Comparison of ENCODE assay signal across 2 cellular contexts in the genomic region with DNA sequence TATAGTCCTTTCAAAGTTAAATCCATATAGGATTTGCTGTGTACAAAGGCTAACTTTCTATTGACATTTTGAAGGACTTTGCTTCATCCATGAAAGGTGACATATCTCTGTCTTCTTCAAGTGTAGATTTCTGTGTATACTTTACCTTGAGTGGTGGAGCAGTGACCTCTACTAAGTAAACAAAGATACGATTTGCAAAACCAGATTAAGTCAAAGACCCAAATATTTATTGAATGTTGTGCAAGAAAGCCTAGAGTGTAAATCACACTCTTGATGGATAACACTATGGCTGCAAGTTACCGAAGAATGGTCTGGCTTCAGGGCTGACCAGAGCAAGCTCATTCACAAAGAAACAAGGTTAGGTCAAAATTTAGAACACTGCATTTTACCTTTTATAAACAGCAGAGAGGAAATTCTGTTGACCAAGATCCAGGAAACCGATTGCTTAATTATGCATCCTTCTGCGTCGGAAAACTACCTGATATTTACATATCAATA.
TF ChIP-seq lines count a peak whose summit lies in the region.

No MANE protein-coding gene starts in this region.

TF ChIP-seq in WTC11, 78 proteins besides CTCF, POLR2A, EP300 and RAD21:
- TF ChIP-seq, protein P1, sequence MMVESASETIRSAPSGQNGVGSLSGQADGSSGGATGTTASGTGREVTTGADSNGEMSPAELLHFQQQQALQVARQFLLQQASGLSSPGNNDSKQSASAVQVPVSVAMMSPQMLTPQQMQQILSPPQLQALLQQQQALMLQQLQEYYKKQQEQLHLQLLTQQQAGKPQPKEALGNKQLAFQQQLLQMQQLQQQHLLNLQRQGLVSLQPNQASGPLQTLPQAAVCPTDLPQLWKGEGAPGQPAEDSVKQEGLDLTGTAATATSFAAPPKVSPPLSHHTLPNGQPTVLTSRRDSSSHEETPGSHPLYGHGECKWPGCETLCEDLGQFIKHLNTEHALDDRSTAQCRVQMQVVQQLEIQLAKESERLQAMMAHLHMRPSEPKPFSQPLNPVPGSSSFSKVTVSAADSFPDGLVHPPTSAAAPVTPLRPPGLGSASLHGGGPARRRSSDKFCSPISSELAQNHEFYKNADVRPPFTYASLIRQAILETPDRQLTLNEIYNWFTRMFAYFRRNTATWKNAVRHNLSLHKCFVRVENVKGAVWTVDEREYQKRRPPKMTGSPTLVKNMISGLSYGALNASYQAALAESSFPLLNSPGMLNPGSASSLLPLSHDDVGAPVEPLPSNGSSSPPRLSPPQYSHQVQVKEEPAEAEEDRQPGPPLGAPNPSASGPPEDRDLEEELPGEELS (CRISPR knock-in tag; IDR thresholded peaks at IDR 0.05): no peak
- TF ChIP-seq GABPB1 (CRISPR knock-in tag; IDR thresholded peaks at IDR 0.05): peak; percentile 87
- no peak for TF ChIP-seq FOXK1 (CRISPR knock-in tag; IDR thresholded peaks at IDR 0.05)
- TF ChIP-seq, protein P2, sequence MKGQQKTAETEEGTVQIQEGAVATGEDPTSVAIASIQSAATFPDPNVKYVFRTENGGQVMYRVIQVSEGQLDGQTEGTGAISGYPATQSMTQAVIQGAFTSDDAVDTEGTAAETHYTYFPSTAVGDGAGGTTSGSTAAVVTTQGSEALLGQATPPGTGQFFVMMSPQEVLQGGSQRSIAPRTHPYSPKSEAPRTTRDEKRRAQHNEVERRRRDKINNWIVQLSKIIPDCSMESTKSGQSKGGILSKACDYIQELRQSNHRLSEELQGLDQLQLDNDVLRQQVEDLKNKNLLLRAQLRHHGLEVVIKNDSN (CRISPR knock-in tag; IDR thresholded peaks at IDR 0.05): no peak
- TF ChIP-seq, protein P3, sequence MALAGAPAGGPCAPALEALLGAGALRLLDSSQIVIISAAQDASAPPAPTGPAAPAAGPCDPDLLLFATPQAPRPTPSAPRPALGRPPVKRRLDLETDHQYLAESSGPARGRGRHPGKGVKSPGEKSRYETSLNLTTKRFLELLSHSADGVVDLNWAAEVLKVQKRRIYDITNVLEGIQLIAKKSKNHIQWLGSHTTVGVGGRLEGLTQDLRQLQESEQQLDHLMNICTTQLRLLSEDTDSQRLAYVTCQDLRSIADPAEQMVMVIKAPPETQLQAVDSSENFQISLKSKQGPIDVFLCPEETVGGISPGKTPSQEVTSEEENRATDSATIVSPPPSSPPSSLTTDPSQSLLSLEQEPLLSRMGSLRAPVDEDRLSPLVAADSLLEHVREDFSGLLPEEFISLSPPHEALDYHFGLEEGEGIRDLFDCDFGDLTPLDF (CRISPR knock-in tag; IDR thresholded peaks at IDR 0.05): no peak
- no peak for TF ChIP-seq ZNF121 (CRISPR knock-in tag; IDR thresholded peaks at IDR 0.05)
- TF ChIP-seq RORB (CRISPR knock-in tag; IDR thresholded peaks at IDR 0.05): peak; percentile 17; the same call in 1 of the 2 replicates
TF ChIP-seq in WTC11: peak in this region for 2.

TF ChIP-seq in liver, 16 proteins besides CTCF, POLR2A, EP300 and RAD21 (continued from another document):
- TF ChIP-seq, protein P4, sequence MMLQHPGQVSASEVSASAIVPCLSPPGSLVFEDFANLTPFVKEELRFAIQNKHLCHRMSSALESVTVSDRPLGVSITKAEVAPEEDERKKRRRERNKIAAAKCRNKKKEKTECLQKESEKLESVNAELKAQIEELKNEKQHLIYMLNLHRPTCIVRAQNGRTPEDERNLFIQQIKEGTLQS (IDR thresholded peaks at IDR 0.05): peak; percentile 60
- TF ChIP-seq, protein P5, sequence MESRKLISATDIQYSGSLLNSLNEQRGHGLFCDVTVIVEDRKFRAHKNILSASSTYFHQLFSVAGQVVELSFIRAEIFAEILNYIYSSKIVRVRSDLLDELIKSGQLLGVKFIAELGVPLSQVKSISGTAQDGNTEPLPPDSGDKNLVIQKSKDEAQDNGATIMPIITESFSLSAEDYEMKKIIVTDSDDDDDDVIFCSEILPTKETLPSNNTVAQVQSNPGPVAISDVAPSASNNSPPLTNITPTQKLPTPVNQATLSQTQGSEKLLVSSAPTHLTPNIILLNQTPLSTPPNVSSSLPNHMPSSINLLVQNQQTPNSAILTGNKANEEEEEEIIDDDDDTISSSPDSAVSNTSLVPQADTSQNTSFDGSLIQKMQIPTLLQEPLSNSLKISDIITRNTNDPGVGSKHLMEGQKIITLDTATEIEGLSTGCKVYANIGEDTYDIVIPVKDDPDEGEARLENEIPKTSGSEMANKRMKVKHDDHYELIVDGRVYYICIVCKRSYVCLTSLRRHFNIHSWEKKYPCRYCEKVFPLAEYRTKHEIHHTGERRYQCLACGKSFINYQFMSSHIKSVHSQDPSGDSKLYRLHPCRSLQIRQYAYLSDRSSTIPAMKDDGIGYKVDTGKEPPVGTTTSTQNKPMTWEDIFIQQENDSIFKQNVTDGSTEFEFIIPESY (IDR thresholded peaks at IDR 0.05): no peak
- TF ChIP-seq HNF4A (conservative IDR thresholded peaks at IDR 0.05) (peak; percentile 81 to 86), GABPA (IDR thresholded peaks at IDR 0.05 in 1 of 2, conservative IDR thresholded peaks at IDR 0.05 in 1 of 2) (no peak), EGR1 (IDR thresholded peaks at IDR 0.05; ENCODE audit: low read depth in 2 of 2) (no peak), FOXA1 (IDR thresholded peaks at IDR 0.05) (peak; percentile 95), FOXA2 (IDR thresholded peaks at IDR 0.05) (peak; percentile 94), RXRA (IDR thresholded peaks at IDR 0.05) (peak; percentile 92 to 94), JUND (IDR thresholded peaks at IDR 0.05) (peak; percentile 76 to 85), TAF1 (conservative IDR thresholded peaks at IDR 0.05) (peak; percentile 68), YY1 (IDR thresholded peaks at IDR 0.05) (no peak), SP1 (IDR thresholded peaks at IDR 0.05) (peak; percentile 88), NR2F2 (IDR thresholded peaks at IDR 0.05) (no peak)
- TF ChIP-seq, protein P6, sequence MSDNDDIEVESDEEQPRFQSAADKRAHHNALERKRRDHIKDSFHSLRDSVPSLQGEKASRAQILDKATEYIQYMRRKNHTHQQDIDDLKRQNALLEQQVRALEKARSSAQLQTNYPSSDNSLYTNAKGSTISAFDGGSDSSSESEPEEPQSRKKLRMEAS (IDR thresholded peaks at IDR 0.05): peak; percentile 76
- TF ChIP-seq, protein P7, sequence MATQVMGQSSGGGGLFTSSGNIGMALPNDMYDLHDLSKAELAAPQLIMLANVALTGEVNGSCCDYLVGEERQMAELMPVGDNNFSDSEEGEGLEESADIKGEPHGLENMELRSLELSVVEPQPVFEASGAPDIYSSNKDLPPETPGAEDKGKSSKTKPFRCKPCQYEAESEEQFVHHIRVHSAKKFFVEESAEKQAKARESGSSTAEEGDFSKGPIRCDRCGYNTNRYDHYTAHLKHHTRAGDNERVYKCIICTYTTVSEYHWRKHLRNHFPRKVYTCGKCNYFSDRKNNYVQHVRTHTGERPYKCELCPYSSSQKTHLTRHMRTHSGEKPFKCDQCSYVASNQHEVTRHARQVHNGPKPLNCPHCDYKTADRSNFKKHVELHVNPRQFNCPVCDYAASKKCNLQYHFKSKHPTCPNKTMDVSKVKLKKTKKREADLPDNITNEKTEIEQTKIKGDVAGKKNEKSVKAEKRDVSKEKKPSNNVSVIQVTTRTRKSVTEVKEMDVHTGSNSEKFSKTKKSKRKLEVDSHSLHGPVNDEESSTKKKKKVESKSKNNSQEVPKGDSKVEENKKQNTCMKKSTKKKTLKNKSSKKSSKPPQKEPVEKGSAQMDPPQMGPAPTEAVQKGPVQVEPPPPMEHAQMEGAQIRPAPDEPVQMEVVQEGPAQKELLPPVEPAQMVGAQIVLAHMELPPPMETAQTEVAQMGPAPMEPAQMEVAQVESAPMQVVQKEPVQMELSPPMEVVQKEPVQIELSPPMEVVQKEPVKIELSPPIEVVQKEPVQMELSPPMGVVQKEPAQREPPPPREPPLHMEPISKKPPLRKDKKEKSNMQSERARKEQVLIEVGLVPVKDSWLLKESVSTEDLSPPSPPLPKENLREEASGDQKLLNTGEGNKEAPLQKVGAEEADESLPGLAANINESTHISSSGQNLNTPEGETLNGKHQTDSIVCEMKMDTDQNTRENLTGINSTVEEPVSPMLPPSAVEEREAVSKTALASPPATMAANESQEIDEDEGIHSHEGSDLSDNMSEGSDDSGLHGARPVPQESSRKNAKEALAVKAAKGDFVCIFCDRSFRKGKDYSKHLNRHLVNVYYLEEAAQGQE (IDR thresholded peaks at IDR 0.05): no peak
